In the genomic region with DNA sequence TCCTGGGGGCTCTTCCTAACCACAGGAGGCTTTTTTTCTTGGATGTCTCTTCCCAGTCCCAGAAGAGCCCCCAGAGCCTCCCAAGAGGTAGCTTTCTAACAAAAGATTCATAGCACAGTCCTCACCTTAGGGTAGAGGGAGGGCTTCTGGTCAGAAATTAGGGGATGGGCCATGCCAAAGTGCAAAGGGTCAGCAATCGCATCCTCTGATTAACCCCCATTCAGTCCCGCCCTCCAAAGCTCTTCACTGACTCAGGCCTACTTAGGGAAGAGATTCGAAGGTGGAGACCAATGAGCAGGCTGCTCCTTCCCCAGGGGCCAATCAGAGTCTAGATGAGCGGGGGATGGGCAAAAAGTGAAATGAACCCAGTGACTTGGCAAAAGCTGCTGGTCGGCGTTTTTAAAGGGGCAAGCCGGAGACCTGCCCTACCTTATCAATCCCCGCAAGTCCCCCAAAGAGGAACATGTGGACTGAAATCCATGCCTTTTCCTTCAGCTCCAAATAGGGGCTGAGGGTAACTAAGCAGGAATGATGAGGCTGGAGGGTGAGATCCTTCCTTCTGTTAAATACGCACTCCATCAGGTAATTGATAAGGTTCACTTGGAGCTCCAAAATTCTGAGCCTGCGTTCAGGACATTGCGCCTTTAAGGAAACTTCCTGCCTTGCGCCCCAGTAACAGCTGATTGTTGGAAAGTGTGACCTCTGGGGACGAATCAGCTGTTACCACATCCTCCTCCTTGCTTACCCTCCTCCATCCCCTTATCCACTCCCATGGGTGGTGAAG, we compare ENCODE assay signal across 8 cellular contexts. TPM values are rescaled to one million over a fixed set of nuclear protein-coding genes. Genes with fewer than 3 reads are reported as not detected.
A peak's percentile ranks its signal among the peaks of the same experiment; 100 is the strongest.
DNase-seq lines count a peak whose midpoint lies in the region; ATAC-seq and TF ChIP-seq lines count a peak whose summit lies in the region.

No MANE protein-coding gene starts in this region.

- peak overlapping the region; percentile 98 to 100 for H3K27ac Mint-ChIP-seq in activated naive CD4-positive, alpha-beta T cell treated with anti-CD3 and anti-CD28 coated beads, Interleukin-2, amount 50 U/mL, for 72 hours

- H3K9me3 Mint-ChIP-seq in activated naive CD4-positive, alpha-beta T cell treated with anti-CD3 and anti-CD28 coated beads, Interleukin-2, amount 50 U/mL, for 72 hours = no peaks in the 10 kb centered on the region

- H3K27ac ChIP-seq in SK-N-MC = peak overlapping the region; percentile 99
- H3K27ac ChIP-seq in suprapubic skin = peak overlapping the region; percentile 99

- H3K27me3 ChIP-seq in suprapubic skin = no peaks in the 10 kb centered on the region

- H3K9ac ChIP-seq in SK-N-MC (ENCODE audit: insufficient read length) = peak overlapping the region; percentile 89

- H3K36me3 ChIP-seq in SK-N-MC (ENCODE audit: insufficient read depth, low read length) (no peaks in the 10 kb centered on the region), suprapubic skin (peaks cover 16% of the 10 kb centered on the region)

- ATAC-seq in activated naive CD4-positive, alpha-beta T cell treated with anti-CD3 and anti-CD28 coated beads, Interleukin-2, amount 50 U/mL, for 72 hours = peak; percentile 72

- peaks cover 0 to 10% of the 10 kb centered on the region in 2 donors for H3K36me3 Mint-ChIP-seq in activated naive CD4-positive, alpha-beta T cell treated with anti-CD3 and anti-CD28 coated beads, Interleukin-2, amount 50 U/mL, for 72 hours

- DNase-seq in GF-D8 (lab: John Stamatoyannopoulos, UW) (peak; percentile 87), HEK293T (ENCODE audit: extremely low spot score) (peak; percentile 83), NB4 (ENCODE audit: low read depth) (peak; percentile 95), SK-N-MC (ENCODE audit: low read depth, low spot score) (no peak), glomerular endothelial cell (ENCODE audit: extremely low read depth, low read depth, low spot score) (peak; percentile 98), nucleus accumbens (lab: John Stamatoyannopoulos, UW) (peak; percentile 62 to 94 (median 86)), suprapubic skin (ENCODE audit: low spot score in 2 of 2) (peak; percentile 96)
- DNase-seq in activated naive CD4-positive, alpha-beta T cell treated with anti-CD3 and anti-CD28 coated beads, Interleukin-2, amount 50 U/mL, for 72 hours (ENCODE audit: low spot score in 2 of 2) = peak; percentile 84 to 87

- H3K4me3 ChIP-seq in NB4 (ENCODE audit: low read depth, low read length) (peak overlapping the region; percentile 72), SK-N-MC (peak overlapping the region; percentile 83), suprapubic skin (peak overlapping the region; percentile 99)

- CTCF ChIA-PET in HEK293T (lab: Yijun Ruan, JAX) = interaction anchor here (0.6 to 1.2 kb wide), 6 partner anchors 33 to 873 kb away, joined by 3 read pairs; a partner anchor contains a TSS

- H3K9me3 ChIP-seq in SK-N-MC (ENCODE audit: low read depth, low read length) (no peaks in the 10 kb centered on the region), suprapubic skin (no peaks in the 10 kb centered on the region)

- POLR2A ChIA-PET in HEK293T (lab: Yijun Ruan, JAX) = interaction anchor here (0.6 to 3.2 kb wide), 25 partner anchors 9 to 488 kb away, joined by 3 to 29 read pairs (median 3); a partner anchor contains a TSS

- no peak for TF ChIP-seq POLR2A in NB4 (IDR thresholded peaks at IDR 0.05; ENCODE audit: extremely low read depth, insufficient read length)
- TF ChIP-seq POLR2A in suprapubic skin (IDR thresholded peaks at IDR 0.05) = no peak

- no peak for TF ChIP-seq EP300 in suprapubic skin (IDR thresholded peaks at IDR 0.05)

- no peak for TF ChIP-seq CTCF in NB4 (IDR thresholded peaks at IDR 0.05; ENCODE audit: low read depth, low read length)
- no peak for TF ChIP-seq CTCF in suprapubic skin (IDR thresholded peaks at IDR 0.05)

- peaks cover 70% of the 10 kb centered on the region for H3K4me1 ChIP-seq in suprapubic skin

- WGBS in suprapubic skin = under 1% methylated on average over 13 of the region's 13 CpGs

TF ChIP-seq in HEK293T, 16 proteins besides CTCF, POLR2A, EP300 and RAD21:
- TF ChIP-seq CTBP1 (IDR thresholded peaks at IDR 0.05; ENCODE audit: borderline replicate concordance) = no peak
- TF ChIP-seq SUZ12 (IDR thresholded peaks at IDR 0.05) = no peak
- no peak for TF ChIP-seq SP1 (IDR thresholded peaks at IDR 0.05)
- no peak for TF ChIP-seq NFRKB (IDR thresholded peaks at IDR 0.05)
- TF ChIP-seq L3MBTL2 (conservative IDR thresholded peaks at IDR 0.05) = 0 out of 2 replicates have a peak, but pooled peaks have one; percentile 29
- TF ChIP-seq HDGF (IDR thresholded peaks at IDR 0.05; ENCODE audit: borderline replicate concordance) = no peak
- TF ChIP-seq LEF1 (IDR thresholded peaks at IDR 0.05; ENCODE audit: borderline replicate concordance) = no peak
- no peak for TF ChIP-seq ARNT (IDR thresholded peaks at IDR 0.05)
- no peak for TF ChIP-seq FOXA1 (IDR thresholded peaks at IDR 0.05)
- TF ChIP-seq FOXM1 (IDR thresholded peaks at IDR 0.05; ENCODE audit: borderline replicate concordance) = no peak
- TF ChIP-seq ELF4 (IDR thresholded peaks at IDR 0.05) = no peak
- no peak for TF ChIP-seq FOXK2 (IDR thresholded peaks at IDR 0.05)
- no peak for TF ChIP-seq TARDBP (IDR thresholded peaks at IDR 0.05)
- no peak for TF ChIP-seq BHLHE40 (IDR thresholded peaks at IDR 0.05; ENCODE audit: borderline replicate concordance)
- TF ChIP-seq, protein P1, sequence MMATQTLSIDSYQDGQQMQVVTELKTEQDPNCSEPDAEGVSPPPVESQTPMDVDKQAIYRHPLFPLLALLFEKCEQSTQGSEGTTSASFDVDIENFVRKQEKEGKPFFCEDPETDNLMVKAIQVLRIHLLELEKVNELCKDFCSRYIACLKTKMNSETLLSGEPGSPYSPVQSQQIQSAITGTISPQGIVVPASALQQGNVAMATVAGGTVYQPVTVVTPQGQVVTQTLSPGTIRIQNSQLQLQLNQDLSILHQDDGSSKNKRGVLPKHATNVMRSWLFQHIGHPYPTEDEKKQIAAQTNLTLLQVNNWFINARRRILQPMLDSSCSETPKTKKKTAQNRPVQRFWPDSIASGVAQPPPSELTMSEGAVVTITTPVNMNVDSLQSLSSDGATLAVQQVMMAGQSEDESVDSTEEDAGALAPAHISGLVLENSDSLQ (IDR thresholded peaks at IDR 0.05) = 0 out of 2 replicates have a peak, but pooled peaks have one; percentile 9
- no peak for TF ChIP-seq ZNF384 (IDR thresholded peaks at IDR 0.05)

RNA-seq across cellular contexts. Expression of a gene that starts 6.9 kb away (rescaled TPM):
- total RNA-seq in activated naive CD4-positive, alpha-beta T cell treated with anti-CD3 and anti-CD28 coated beads, Interleukin-2, amount 50 U/mL, for 72 hours = under 1 TPM; 0.10 to 0.25 TPM
- total RNA-seq in glomerular endothelial cell = 0.78 and 1.4 TPM in 2 replicates
- 1 to 10 TPM; 2.2 to 4.6 (median 2.9) TPM for total RNA-seq in suprapubic skin

RNA-seq across cellular contexts. Expression of a gene that starts 7.4 kb away (rescaled TPM):
- 10 to 100 TPM; 11.4 to 13.4 TPM for total RNA-seq in activated naive CD4-positive, alpha-beta T cell treated with anti-CD3 and anti-CD28 coated beads, Interleukin-2, amount 50 U/mL, for 72 hours
- total RNA-seq in glomerular endothelial cell = 27.3 and 30.0 TPM in 2 replicates
- 10 to 100 TPM; 40.0 to 61.7 (median 51.3) TPM for total RNA-seq in suprapubic skin

RNA-seq across cellular contexts. Expression of a gene that starts 25.6 kb away (rescaled TPM):
- under 1 TPM in 1 of 2 donors, not detected in 1; 0.36 TPM for total RNA-seq in activated naive CD4-positive, alpha-beta T cell treated with anti-CD3 and anti-CD28 coated beads, Interleukin-2, amount 50 U/mL, for 72 hours
- total RNA-seq in glomerular endothelial cell (1.6 TPM in 1 of 2 replicates, not detected in the other), suprapubic skin (1 to 10 TPM; 3.9 to 7.4 (median 5.9) TPM)

RNA-seq across cellular contexts. Expression of a gene that starts 32.4 kb away (rescaled TPM):
- 100 to 1,000 TPM; 414 to 433 TPM for total RNA-seq in activated naive CD4-positive, alpha-beta T cell treated with anti-CD3 and anti-CD28 coated beads, Interleukin-2, amount 50 U/mL, for 72 hours
- 175 and 180 TPM in 2 replicates for total RNA-seq in glomerular endothelial cell
- total RNA-seq in suprapubic skin = 100 to 1,000 TPM; 186 to 341 (median 220) TPM

RNA-seq across cellular contexts. Expression of a gene that starts 44.8 kb away (rescaled TPM):
- total RNA-seq in activated naive CD4-positive, alpha-beta T cell treated with anti-CD3 and anti-CD28 coated beads, Interleukin-2, amount 50 U/mL, for 72 hours = under 1 TPM in 1 of 2 donors, not detected in 1; 0.41 TPM
- 0.48 and 1.8 TPM in 2 replicates for total RNA-seq in glomerular endothelial cell
- 100 to 1,000 TPM; 146 to 256 (median 194) TPM for total RNA-seq in suprapubic skin
